ENCODE assay signal across 12 cellular contexts in genomic region chr4:116636917-116637316, GRCh38.
DNase-seq lines count a peak whose midpoint lies in the region; ATAC-seq and TF ChIP-seq lines count a peak whose summit lies in the region.
"Had no signal": no experiment of that assay in that cellular context is flagged by ENCODE, and none has a peak within 500 bp of the region (broad histone marks: within the 10 kb centered on the region; RNA-seq: fewer than 3 reads in every experiment).

No MANE protein-coding gene starts in this region.

- H3K27me3 Mint-ChIP-seq in naive thymus-derived CD4-positive, alpha-beta T cell = no peaks in the 10 kb centered on the region
- H3K27me3 Mint-ChIP-seq: stimulated activated memory B cell treated with anti-CD40 and anti-IgM and Interleukin-4, amounts not matched to agents 10 μg/mL and 1 μg/mL and 100 μg/mL, for 72 hours had no signal

- H4K91ac ChIP-seq in neuronal stem cell (ENCODE audit: low read depth, low read length, poor library complexity) = no peak overlapping the region

- H2BK5ac ChIP-seq in neuronal stem cell (ENCODE audit: low read length) = no peak overlapping the region

- H2AFZ ChIP-seq in Karpas-422 (ENCODE audit: low read length) (no peak overlapping the region), neuronal stem cell (ENCODE audit: low read length) (no peak overlapping the region)

- H2BK12ac ChIP-seq in neuronal stem cell (ENCODE audit: low read length) = no peak overlapping the region

- H3K9ac ChIP-seq in Karpas-422 (ENCODE audit: low read length) (no peak overlapping the region), neuronal stem cell (ENCODE audit: low read depth, low read length, poor library complexity) (no peak overlapping the region)
- H3K9ac ChIP-seq: SK-N-SH had no signal

- H3K36me3 ChIP-seq in Karpas-422 (ENCODE audit: insufficient read depth, low read length) (no peaks in the 10 kb centered on the region), neuronal stem cell (replicated peaks in 1 of 2; ENCODE audit: control insufficient read depth in 2 of 2, insufficient read depth in 2 of 2, low read length in 2 of 2) (no peaks in the 10 kb centered on the region), BE2C (no peaks in the 10 kb centered on the region)
- H3K36me3 ChIP-seq in naive thymus-derived CD4-positive, alpha-beta T cell (ENCODE audit: control insufficient read depth in 2 of 3, insufficient read depth in 3 of 3, low read length in 3 of 3) = no peaks in the 10 kb centered on the region

- H3K4me3 ChIP-seq in Karpas-422 (ENCODE audit: low read length) (no peak overlapping the region), neuronal stem cell (ENCODE audit: low read length in 2 of 2) (no peak overlapping the region), BE2C (ENCODE audit: low read depth, low read length) (no peak overlapping the region)
- H3K4me3 ChIP-seq in naive thymus-derived CD4-positive, alpha-beta T cell (ENCODE audit: low read length) = no peak overlapping the region

- H4K20me1 ChIP-seq in Karpas-422 (ENCODE audit: insufficient read depth, low read depth, low read length) = no peaks in the 10 kb centered on the region

- H3K36me3 Mint-ChIP-seq in naive thymus-derived CD4-positive, alpha-beta T cell = no peaks in the 10 kb centered on the region
- H3K36me3 Mint-ChIP-seq: stimulated activated memory B cell treated with anti-CD40 and anti-IgM and Interleukin-4, amounts not matched to agents 10 μg/mL and 1 μg/mL and 100 μg/mL, for 72 hours had no signal

- H3K4me1 Mint-ChIP-seq in naive thymus-derived CD4-positive, alpha-beta T cell = no peaks in the 10 kb centered on the region
- H3K4me1 Mint-ChIP-seq: stimulated activated memory B cell treated with anti-CD40 and anti-IgM and Interleukin-4, amounts not matched to agents 10 μg/mL and 1 μg/mL and 100 μg/mL, for 72 hours had no signal

- DNase-seq in GM13976 (ENCODE audit: low spot score) = peak; percentile 2
- DNase-seq in Karpas-422 = peak; percentile 48
- DNase-seq in neuronal stem cell (ENCODE audit: low spot score) = no peak
- no peak for DNase-seq in BE2C
- no peak for DNase-seq in naive thymus-derived CD4-positive, alpha-beta T cell
- DNase-seq in NCI-H226 = no peak
- DNase-seq: NCI-H2029 treated with DMSO at 0.1 percent for 48 hours; SK-N-SH; stimulated activated CD4-positive, alpha-beta T cell treated with anti-CD3 and anti-CD28 coated beads, Interleukin-12 subunit alpha, Interleukin-12 subunit beta, amount 100 ng/mL, for 4 hours had no signal

- H3K4me3 Mint-ChIP-seq in naive thymus-derived CD4-positive, alpha-beta T cell = no peak overlapping the region
- H3K4me3 Mint-ChIP-seq: stimulated activated memory B cell treated with anti-CD40 and anti-IgM and Interleukin-4, amounts not matched to agents 10 μg/mL and 1 μg/mL and 100 μg/mL, for 72 hours had no signal

- ATAC-seq in GM19455 (IDR thresholded peaks at IDR 0.05; ENCODE audit: unreplicated experiment) (peak; percentile 95), HG02943 (IDR thresholded peaks at IDR 0.05; ENCODE audit: low read depth, unreplicated experiment) (peak; percentile 95)
- ATAC-seq in naive thymus-derived CD4-positive, alpha-beta T cell = no peak
- ATAC-seq: stimulated activated memory B cell treated with anti-CD40 and anti-IgM and Interleukin-4, amounts not matched to agents 10 μg/mL and 1 μg/mL and 100 μg/mL, for 72 hours had no signal

- POLR2A ChIA-PET in naive thymus-derived CD4-positive, alpha-beta T cell (lab: Charles Lee) = no interaction called here

- H3K27me3 ChIP-seq in Karpas-422 (ENCODE audit: low read length) = no peaks in the 10 kb centered on the region
- no peaks in the 10 kb centered on the region for H3K27me3 ChIP-seq in neuronal stem cell (ENCODE audit: control insufficient read depth in 3 of 3, insufficient read depth in 3 of 3, low read depth in 1 of 3, low read length in 3 of 3)
- no peaks in the 10 kb centered on the region for H3K27me3 ChIP-seq in BE2C
- H3K27me3 ChIP-seq in naive thymus-derived CD4-positive, alpha-beta T cell (ENCODE audit: control insufficient read depth in 2 of 2, insufficient read depth in 2 of 2, low read length in 2 of 2) = no peaks in the 10 kb centered on the region

- intact Hi-C loops in naive thymus-derived CD4-positive, alpha-beta T cell (cut with micrococcal nuclease) = no loop called here

- WGBS in neuronal stem cell (ENCODE audit: extremely low coverage in 2 of 2, insufficient read length in 2 of 2, insufficient replicate concordance in 1 of 2), 2 donors = no CpG with 5 or more reads among the region's 1 CpG

- TF ChIP-seq CTCF in GM13976 (IDR thresholded peaks at IDR 0.05; ENCODE audit: borderline replicate concordance, control extremely low read depth, extremely low read depth, insufficient read depth, missing control alignments) (no peak), BE2C (IDR thresholded peaks at IDR 0.05; ENCODE audit: low read depth, low read length) (no peak)

- no peaks in the 10 kb centered on the region for H3K79me2 ChIP-seq in Karpas-422 (ENCODE audit: low read length)

- H3K4me1 ChIP-seq in Karpas-422 (ENCODE audit: low read length) = no peaks in the 10 kb centered on the region
- no peaks in the 10 kb centered on the region for H3K4me1 ChIP-seq in neuronal stem cell (ENCODE audit: control insufficient read depth in 2 of 2, insufficient read depth in 1 of 2, low read depth in 1 of 2, low read length in 2 of 2)
- H3K4me1 ChIP-seq in BE2C = peaks cover 6% of the 10 kb centered on the region
- H3K4me1 ChIP-seq in naive thymus-derived CD4-positive, alpha-beta T cell (ENCODE audit: control insufficient read depth in 2 of 2, insufficient read depth in 2 of 2, low read length in 2 of 2) = no peaks in the 10 kb centered on the region

- H3K14ac ChIP-seq in neuronal stem cell (ENCODE audit: low read length) = no peak overlapping the region

- no peaks in the 10 kb centered on the region for H3K9me2 ChIP-seq in Karpas-422 (replicated peaks; ENCODE audit: insufficient read depth, low read length)
- H3K9me2 ChIP-seq: SK-N-SH had no signal

- no peaks in the 10 kb centered on the region for H3K79me1 ChIP-seq in neuronal stem cell (ENCODE audit: low read depth, low read length)

- no peak overlapping the region for H4K8ac ChIP-seq in neuronal stem cell (ENCODE audit: low read depth, low read length)

- in situ Hi-C loops in GM13976 (cut with MboI; ENCODE audit: low sequenced_read_pairs, unreplicated experiment) = no loop called here

- H3K27ac ChIP-seq in Karpas-422 (ENCODE audit: low read length) (no peak overlapping the region), neuronal stem cell (replicated peaks; ENCODE audit: low read length) (no peak overlapping the region)
- H3K27ac ChIP-seq in naive thymus-derived CD4-positive, alpha-beta T cell (ENCODE audit: low read depth, low read length) = no peak overlapping the region

- peaks cover 0 to 2% (median 0%) of the 10 kb centered on the region in 11 donors for H3K9me3 Mint-ChIP-seq in naive thymus-derived CD4-positive, alpha-beta T cell
- H3K9me3 Mint-ChIP-seq: stimulated activated memory B cell treated with anti-CD40 and anti-IgM and Interleukin-4, amounts not matched to agents 10 μg/mL and 1 μg/mL and 100 μg/mL, for 72 hours had no signal

- H3K4me2 ChIP-seq in Karpas-422 (ENCODE audit: low read depth, low read length, poor library complexity, severe bottlenecking) (no peak overlapping the region), neuronal stem cell (ENCODE audit: insufficient read depth, low read length, poor library complexity, severe bottlenecking) (no peak overlapping the region)
- H3K4me2 ChIP-seq: SK-N-SH had no signal

- H3K23ac ChIP-seq in neuronal stem cell (ENCODE audit: low read depth, low read length, poor library complexity) = no peak overlapping the region

- no peak overlapping the region for H2AK5ac ChIP-seq in neuronal stem cell (ENCODE audit: low read depth, low read length)

- CTCF ChIA-PET in naive thymus-derived CD4-positive, alpha-beta T cell (lab: Charles Lee) = no interaction called here

- no peak overlapping the region for H2BK120ac ChIP-seq in neuronal stem cell (ENCODE audit: low read depth, low read length)

- H2BK15ac ChIP-seq in neuronal stem cell (ENCODE audit: low read length) = no peak overlapping the region

- H3K9me3 ChIP-seq in Karpas-422 (ENCODE audit: low read length) (peaks cover 3% of the 10 kb centered on the region; the same call in 1 of the 2 replicates), neuronal stem cell (replicated peaks in 1 of 2; ENCODE audit: control insufficient read depth in 2 of 2, insufficient read depth in 1 of 2, low read depth in 1 of 2, low read length in 2 of 2) (no peaks in the 10 kb centered on the region), BE2C (no peaks in the 10 kb centered on the region)
- H3K9me3 ChIP-seq in naive thymus-derived CD4-positive, alpha-beta T cell (ENCODE audit: control insufficient read depth in 2 of 3, low read length in 3 of 3) = no peaks in the 10 kb centered on the region
- H3K9me3 ChIP-seq: SK-N-SH had no signal

- H3K4ac ChIP-seq in neuronal stem cell (ENCODE audit: low read length) = no peak overlapping the region

- no peak overlapping the region for H3K27ac Mint-ChIP-seq in naive thymus-derived CD4-positive, alpha-beta T cell
- H3K27ac Mint-ChIP-seq: stimulated activated memory B cell treated with anti-CD40 and anti-IgM and Interleukin-4, amounts not matched to agents 10 μg/mL and 1 μg/mL and 100 μg/mL, for 72 hours had no signal

- H3K18ac ChIP-seq in neuronal stem cell (ENCODE audit: low read length) = no peak overlapping the region

Comparison
In these comparisons a context has a peak if more than half of its experiments do, and no peak if none do; other contexts are left out.
1. DNase-seq: peak in GM13976 (single experiment) and Karpas-422 (single experiment); none in neuronal stem cell (single experiment), BE2C (single experiment), naive thymus-derived CD4-positive, alpha-beta T cell (0 of 9) and NCI-H226 (single experiment).